Comparison of ENCODE assay signal across 1 cellular context in the genomic region with DNA sequence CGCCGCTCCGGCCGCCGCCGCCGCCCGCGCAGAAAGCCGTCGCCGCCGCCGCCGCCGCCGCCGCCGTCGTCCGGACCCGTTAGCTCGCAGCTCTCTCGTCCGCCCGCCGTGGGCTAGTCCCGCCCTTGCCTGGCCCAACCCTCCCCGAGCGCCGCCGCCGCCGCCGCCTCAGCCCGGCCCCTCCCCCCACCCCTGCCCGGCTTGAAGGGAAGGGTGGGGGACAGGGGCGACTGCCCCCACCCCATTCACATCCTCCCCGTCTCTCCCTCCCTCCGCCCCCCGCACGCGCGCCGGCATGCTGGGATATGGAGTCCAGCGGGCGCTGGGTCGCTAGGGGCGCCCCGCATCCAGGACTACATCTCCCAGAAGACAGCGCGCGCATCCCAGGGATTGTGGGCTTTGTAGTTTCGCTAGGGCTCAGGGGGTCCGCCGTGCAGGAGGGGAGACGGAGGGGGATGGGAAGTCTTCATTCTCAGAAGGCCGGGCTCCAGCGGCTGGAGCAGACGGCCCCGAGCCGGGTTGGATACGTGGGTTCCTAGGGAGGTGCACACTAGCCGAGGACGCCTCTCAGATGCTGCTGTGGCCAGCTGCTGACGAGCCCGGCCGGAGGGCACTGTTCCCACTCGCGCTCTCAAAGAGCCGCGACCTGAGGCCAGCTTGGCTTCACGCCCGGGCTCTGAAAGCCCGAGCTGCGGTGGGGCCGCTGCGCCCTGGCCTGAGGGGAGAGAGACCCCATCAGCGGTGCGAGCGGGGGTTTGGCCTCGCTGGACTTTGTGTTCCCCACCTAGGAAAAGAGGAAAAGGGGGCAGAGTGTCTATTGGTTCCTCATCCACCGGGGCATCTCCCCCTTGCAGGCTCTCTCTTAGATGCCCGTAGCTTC.
TF ChIP-seq lines count a peak whose summit lies in the region.

A gene with protein sequence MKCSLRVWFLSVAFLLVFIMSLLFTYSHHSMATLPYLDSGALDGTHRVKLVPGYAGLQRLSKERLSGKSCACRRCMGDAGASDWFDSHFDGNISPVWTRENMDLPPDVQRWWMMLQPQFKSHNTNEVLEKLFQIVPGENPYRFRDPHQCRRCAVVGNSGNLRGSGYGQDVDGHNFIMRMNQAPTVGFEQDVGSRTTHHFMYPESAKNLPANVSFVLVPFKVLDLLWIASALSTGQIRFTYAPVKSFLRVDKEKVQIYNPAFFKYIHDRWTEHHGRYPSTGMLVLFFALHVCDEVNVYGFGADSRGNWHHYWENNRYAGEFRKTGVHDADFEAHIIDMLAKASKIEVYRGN (minus strand): TSS at position 118 of the 880 bp plus-strand sequence. CDS start 40,570 bp downstream, outside the sequence.

TF ChIP-seq in HepG2, 621 proteins besides CTCF, POLR2A, EP300 and RAD21 (continued from another document and continues in another):
- TF ChIP-seq, protein P1, sequence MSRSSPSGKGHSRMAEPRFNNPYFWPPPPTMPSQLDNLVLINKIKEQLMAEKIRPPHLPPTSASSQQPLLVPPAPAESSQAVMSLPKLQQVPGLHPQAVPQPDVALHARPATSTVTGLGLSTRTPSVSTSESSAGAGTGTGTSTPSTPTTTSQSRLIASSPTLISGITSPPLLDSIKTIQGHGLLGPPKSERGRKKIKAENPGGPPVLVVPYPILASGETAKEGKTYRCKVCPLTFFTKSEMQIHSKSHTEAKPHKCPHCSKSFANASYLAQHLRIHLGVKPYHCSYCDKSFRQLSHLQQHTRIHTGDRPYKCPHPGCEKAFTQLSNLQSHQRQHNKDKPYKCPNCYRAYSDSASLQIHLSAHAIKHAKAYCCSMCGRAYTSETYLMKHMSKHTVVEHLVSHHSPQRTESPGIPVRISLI (CRISPR knock-in tag; IDR thresholded peaks at IDR 0.05; ENCODE audit: borderline replicate concordance), result peak; percentile 74; the same call in 1 of the 2 replicates
- TF ChIP-seq MTA3 (CRISPR knock-in tag; IDR thresholded peaks at IDR 0.05) (no peak), ZNF292 (CRISPR knock-in tag; IDR thresholded peaks at IDR 0.05; ENCODE audit: borderline replicate concordance, low read depth) (no peak), HNF4G (IDR thresholded peaks at IDR 0.05; ENCODE audit: borderline replicate concordance, low read depth, low read length) (peak; percentile 43; the same call in 1 of the 2 replicates), HNF4G (CRISPR knock-in tag; IDR thresholded peaks at IDR 0.05; ENCODE audit: borderline replicate concordance, low read depth) (peak; percentile 79), KAT8 (CRISPR knock-in tag; IDR thresholded peaks at IDR 0.05) (peak; percentile 75), ZNF260 (CRISPR knock-in tag; IDR thresholded peaks at IDR 0.05; ENCODE audit: borderline replicate concordance, low read depth) (no peak), MIXL1 (CRISPR knock-in tag; IDR thresholded peaks at IDR 0.05) (peak; percentile 74), JUNB (CRISPR knock-in tag; IDR thresholded peaks at IDR 0.05; ENCODE audit: borderline replicate concordance) (no peak), ZNF772 (CRISPR knock-in tag; IDR thresholded peaks at IDR 0.05) (no peak; the same call in 1 of the 2 replicates), HNRNPH1 (optimal IDR thresholded peaks at IDR 0.05; ENCODE audit: low read depth, low read length) (no peak), ZNF567 (CRISPR knock-in tag; IDR thresholded peaks at IDR 0.05; ENCODE audit: borderline replicate concordance) (no peak), NCOR1 (IDR thresholded peaks at IDR 0.05; ENCODE audit: borderline replicate concordance, low read length) (no peak; the same call in 1 of the 2 replicates), ATF1 (CRISPR knock-in tag; IDR thresholded peaks at IDR 0.05) (peak; percentile 83), ZNF503 (CRISPR knock-in tag; IDR thresholded peaks at IDR 0.05) (no peak), RBM22 (optimal IDR thresholded peaks at IDR 0.05; ENCODE audit: low read length) (no peak), ZNF780A (CRISPR knock-in tag; IDR thresholded peaks at IDR 0.05) (no peak; the same call in 1 of the 2 replicates), PHF20 (CRISPR knock-in tag; IDR thresholded peaks at IDR 0.05) (no peak), NFATC3 (CRISPR knock-in tag; IDR thresholded peaks at IDR 0.05) (no peak), ZKSCAN5 (CRISPR knock-in tag; IDR thresholded peaks at IDR 0.05) (no peak), ZNF790 (CRISPR knock-in tag; IDR thresholded peaks at IDR 0.05; ENCODE audit: borderline replicate concordance) (peak; percentile 49; the same call in 1 of the 2 replicates), E2F1 (CRISPR knock-in tag; IDR thresholded peaks at IDR 0.05) (peak; percentile 53; the same call in 1 of the 2 replicates), NONO (IDR thresholded peaks at IDR 0.05) (no peak), NONO (CRISPR knock-in tag; conservative IDR thresholded peaks at IDR 0.05) (peak; percentile 87), AHR (CRISPR knock-in tag; IDR thresholded peaks at IDR 0.05) (no peak; the same call in 1 of the 2 replicates), ZNF879 (CRISPR knock-in tag; IDR thresholded peaks at IDR 0.05) (0 out of 2 replicates have a peak, but pooled peaks have one; percentile 64), FOSL1 (CRISPR knock-in tag; IDR thresholded peaks at IDR 0.05; ENCODE audit: borderline replicate concordance) (no peak), ZNF850 (CRISPR knock-in tag; conservative IDR thresholded peaks at IDR 0.05) (no peak), MEIS1 (CRISPR knock-in tag; IDR thresholded peaks at IDR 0.05; ENCODE audit: borderline replicate concordance) (peak; percentile 93; the same call in 1 of the 2 replicates), ZMYM2 (CRISPR knock-in tag; IDR thresholded peaks at IDR 0.05) (no peak), GABPB1 (CRISPR knock-in tag; IDR thresholded peaks at IDR 0.05) (peak; percentile 91), ZNF703 (CRISPR knock-in tag; IDR thresholded peaks at IDR 0.05; ENCODE audit: borderline replicate concordance) (no peak)
- TF ChIP-seq, protein P2, sequence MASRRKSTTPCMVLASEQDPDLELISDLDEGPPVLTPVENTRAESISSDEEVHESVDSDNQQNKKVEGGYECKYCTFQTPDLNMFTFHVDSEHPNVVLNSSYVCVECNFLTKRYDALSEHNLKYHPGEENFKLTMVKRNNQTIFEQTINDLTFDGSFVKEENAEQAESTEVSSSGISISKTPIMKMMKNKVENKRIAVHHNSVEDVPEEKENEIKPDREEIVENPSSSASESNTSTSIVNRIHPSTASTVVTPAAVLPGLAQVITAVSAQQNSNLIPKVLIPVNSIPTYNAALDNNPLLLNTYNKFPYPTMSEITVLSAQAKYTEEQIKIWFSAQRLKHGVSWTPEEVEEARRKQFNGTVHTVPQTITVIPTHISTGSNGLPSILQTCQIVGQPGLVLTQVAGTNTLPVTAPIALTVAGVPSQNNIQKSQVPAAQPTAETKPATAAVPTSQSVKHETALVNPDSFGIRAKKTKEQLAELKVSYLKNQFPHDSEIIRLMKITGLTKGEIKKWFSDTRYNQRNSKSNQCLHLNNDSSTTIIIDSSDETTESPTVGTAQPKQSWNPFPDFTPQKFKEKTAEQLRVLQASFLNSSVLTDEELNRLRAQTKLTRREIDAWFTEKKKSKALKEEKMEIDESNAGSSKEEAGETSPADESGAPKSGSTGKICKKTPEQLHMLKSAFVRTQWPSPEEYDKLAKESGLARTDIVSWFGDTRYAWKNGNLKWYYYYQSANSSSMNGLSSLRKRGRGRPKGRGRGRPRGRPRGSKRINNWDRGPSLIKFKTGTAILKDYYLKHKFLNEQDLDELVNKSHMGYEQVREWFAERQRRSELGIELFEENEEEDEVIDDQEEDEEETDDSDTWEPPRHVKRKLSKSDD (CRISPR knock-in tag; IDR thresholded peaks at IDR 0.05; ENCODE audit: low read depth), result peak; percentile 38; the same call in 1 of the 2 replicates
- TF ChIP-seq, protein P3, sequence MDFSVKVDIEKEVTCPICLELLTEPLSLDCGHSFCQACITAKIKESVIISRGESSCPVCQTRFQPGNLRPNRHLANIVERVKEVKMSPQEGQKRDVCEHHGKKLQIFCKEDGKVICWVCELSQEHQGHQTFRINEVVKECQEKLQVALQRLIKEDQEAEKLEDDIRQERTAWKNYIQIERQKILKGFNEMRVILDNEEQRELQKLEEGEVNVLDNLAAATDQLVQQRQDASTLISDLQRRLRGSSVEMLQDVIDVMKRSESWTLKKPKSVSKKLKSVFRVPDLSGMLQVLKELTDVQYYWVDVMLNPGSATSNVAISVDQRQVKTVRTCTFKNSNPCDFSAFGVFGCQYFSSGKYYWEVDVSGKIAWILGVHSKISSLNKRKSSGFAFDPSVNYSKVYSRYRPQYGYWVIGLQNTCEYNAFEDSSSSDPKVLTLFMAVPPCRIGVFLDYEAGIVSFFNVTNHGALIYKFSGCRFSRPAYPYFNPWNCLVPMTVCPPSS (IDR thresholded peaks at IDR 0.05), result no peak
- TF ChIP-seq, protein P4, sequence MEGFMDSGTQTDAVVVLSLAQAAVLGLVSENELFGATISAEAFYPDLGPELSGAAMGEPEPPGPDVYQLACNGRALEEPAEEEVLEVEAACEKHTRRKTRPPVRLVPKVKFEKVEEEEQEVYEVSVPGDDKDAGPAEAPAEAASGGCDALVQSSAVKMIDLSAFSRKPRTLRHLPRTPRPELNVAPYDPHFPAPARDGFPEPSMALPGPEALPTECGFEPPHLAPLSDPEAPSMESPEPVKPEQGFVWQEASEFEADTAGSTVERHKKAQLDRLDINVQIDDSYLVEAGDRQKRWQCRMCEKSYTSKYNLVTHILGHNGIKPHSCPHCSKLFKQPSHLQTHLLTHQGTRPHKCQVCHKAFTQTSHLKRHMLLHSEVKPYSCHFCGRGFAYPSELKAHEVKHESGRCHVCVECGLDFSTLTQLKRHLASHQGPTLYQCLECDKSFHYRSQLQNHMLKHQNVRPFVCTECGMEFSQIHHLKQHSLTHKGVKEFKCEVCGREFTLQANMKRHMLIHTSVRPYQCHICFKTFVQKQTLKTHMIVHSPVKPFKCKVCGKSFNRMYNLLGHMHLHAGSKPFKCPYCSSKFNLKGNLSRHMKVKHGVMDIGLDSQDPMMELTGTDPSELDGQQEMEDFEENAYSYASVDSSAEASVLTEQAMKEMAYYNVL (CRISPR knock-in tag; IDR thresholded peaks at IDR 0.05; ENCODE audit: borderline replicate concordance), result peak; percentile 72; the same call in 1 of the 2 replicates
- TF ChIP-seq, protein P5, sequence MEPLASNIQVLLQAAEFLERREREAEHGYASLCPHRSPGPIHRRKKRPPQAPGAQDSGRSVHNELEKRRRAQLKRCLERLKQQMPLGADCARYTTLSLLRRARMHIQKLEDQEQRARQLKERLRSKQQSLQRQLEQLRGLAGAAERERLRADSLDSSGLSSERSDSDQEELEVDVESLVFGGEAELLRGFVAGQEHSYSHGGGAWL (CRISPR knock-in tag; IDR thresholded peaks at IDR 0.05), result peak; percentile 33; the same call in 1 of the 2 replicates
- TF ChIP-seq, protein P6, sequence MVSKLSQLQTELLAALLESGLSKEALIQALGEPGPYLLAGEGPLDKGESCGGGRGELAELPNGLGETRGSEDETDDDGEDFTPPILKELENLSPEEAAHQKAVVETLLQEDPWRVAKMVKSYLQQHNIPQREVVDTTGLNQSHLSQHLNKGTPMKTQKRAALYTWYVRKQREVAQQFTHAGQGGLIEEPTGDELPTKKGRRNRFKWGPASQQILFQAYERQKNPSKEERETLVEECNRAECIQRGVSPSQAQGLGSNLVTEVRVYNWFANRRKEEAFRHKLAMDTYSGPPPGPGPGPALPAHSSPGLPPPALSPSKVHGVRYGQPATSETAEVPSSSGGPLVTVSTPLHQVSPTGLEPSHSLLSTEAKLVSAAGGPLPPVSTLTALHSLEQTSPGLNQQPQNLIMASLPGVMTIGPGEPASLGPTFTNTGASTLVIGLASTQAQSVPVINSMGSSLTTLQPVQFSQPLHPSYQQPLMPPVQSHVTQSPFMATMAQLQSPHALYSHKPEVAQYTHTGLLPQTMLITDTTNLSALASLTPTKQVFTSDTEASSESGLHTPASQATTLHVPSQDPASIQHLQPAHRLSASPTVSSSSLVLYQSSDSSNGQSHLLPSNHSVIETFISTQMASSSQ (IDR thresholded peaks at IDR 0.05; ENCODE audit: low read depth), result peak; percentile 72
- TF ChIP-seq, protein P6 (CRISPR knock-in tag; IDR thresholded peaks at IDR 0.05; ENCODE audit: borderline replicate concordance), result peak; percentile 76
